17 cellular contexts compared by ENCODE assay signal in genomic region chr2:194992648-194993047, GRCh38.
DNase-seq lines count a peak whose midpoint lies in the region; ATAC-seq and TF ChIP-seq lines count a peak whose summit lies in the region.
"Had no signal": no experiment of that assay in that cellular context is flagged by ENCODE, and none has a peak within 500 bp of the region (broad histone marks: within the 10 kb centered on the region; RNA-seq: fewer than 3 reads in every experiment).

No MANE protein-coding gene starts in this region.

- ATAC-seq in DND-41 (ENCODE audit: insufficient read depth, low read depth) = no peak
- ATAC-seq in GM18870 (IDR thresholded peaks at IDR 0.05; ENCODE audit: unreplicated experiment) = peak; percentile 52
- no peak for ATAC-seq in GM19023 (IDR thresholded peaks at IDR 0.05; ENCODE audit: unreplicated experiment)
- ATAC-seq: A549; CD8-positive, alpha-beta T cell; GM23338; HCT116 had no signal

- H3K4ac ChIP-seq in trophoblast cell (ENCODE audit: low read depth, low read length) = no peak overlapping the region

- no peak overlapping the region for H4K12ac ChIP-seq in trophoblast cell (ENCODE audit: low read depth, low read length)

- H2BK5ac ChIP-seq in trophoblast cell (ENCODE audit: low read depth, low read length, poor library complexity) = no peak overlapping the region

- no peaks in the 10 kb centered on the region for H3K9me3 ChIP-seq in DND-41 (ENCODE audit: insufficient read depth, low read length, severe bottlenecking)
- no peaks in the 10 kb centered on the region for H3K9me3 ChIP-seq in suprapubic skin
- H3K9me3 ChIP-seq in trophoblast cell (ENCODE audit: insufficient read depth, low read depth, low read length) = no peaks in the 10 kb centered on the region
- H3K9me3 ChIP-seq: A549, Caco-2 had no signal

- no peak overlapping the region for H3K18ac ChIP-seq in trophoblast cell (ENCODE audit: low read length)

- H3K79me1 ChIP-seq in trophoblast cell (ENCODE audit: low read length) = no peaks in the 10 kb centered on the region

- no peaks in the 10 kb centered on the region for H3K79me2 ChIP-seq in DND-41 (ENCODE audit: insufficient read depth, low read length)
- H3K79me2 ChIP-seq in trophoblast cell (ENCODE audit: control insufficient read depth, insufficient read depth, low read length, poor library complexity) = no peaks in the 10 kb centered on the region

- no peak overlapping the region for H4K91ac ChIP-seq in trophoblast cell (ENCODE audit: low read depth, low read length)

- no peak overlapping the region for H3K4me3 ChIP-seq in DND-41 (ENCODE audit: low read depth in 1 of 2, low read length in 2 of 2)
- H3K4me3 ChIP-seq in suprapubic skin = no peak overlapping the region
- no peak overlapping the region for H3K4me3 ChIP-seq in trophoblast cell (ENCODE audit: low read depth, low read length)
- H3K4me3 ChIP-seq: A549, GM23338 had no signal

- no peak for TF ChIP-seq EP300 in suprapubic skin (IDR thresholded peaks at IDR 0.05)

- H3K27me3 ChIP-seq in DND-41 (ENCODE audit: insufficient read depth, low read length, poor library complexity) (no peaks in the 10 kb centered on the region), suprapubic skin (no peaks in the 10 kb centered on the region), trophoblast cell (ENCODE audit: insufficient read depth, low read length) (no peaks in the 10 kb centered on the region)

- H3K36me3 ChIP-seq in DND-41 (ENCODE audit: insufficient read depth, low read length) (no peaks in the 10 kb centered on the region), suprapubic skin (no peaks in the 10 kb centered on the region), trophoblast cell (ENCODE audit: control insufficient read depth in 1 of 2, insufficient read depth in 2 of 2, low read length in 2 of 2) (no peaks in the 10 kb centered on the region)

- H2AK5ac ChIP-seq in trophoblast cell (ENCODE audit: low read length) = no peak overlapping the region

- H3K23ac ChIP-seq in trophoblast cell (ENCODE audit: low read length) = no peak overlapping the region

- no peak overlapping the region for H3K4me2 ChIP-seq in DND-41 (ENCODE audit: insufficient read depth, low read length)
- H3K4me2 ChIP-seq in trophoblast cell (ENCODE audit: low read length) = no peak overlapping the region
- H3K4me2 ChIP-seq: A549, GM23338 had no signal

- H3K4me1 ChIP-seq in DND-41 (ENCODE audit: insufficient read depth, low read length) = no peaks in the 10 kb centered on the region
- no peaks in the 10 kb centered on the region for H3K4me1 ChIP-seq in suprapubic skin
- H3K4me1 ChIP-seq in trophoblast cell (ENCODE audit: control insufficient read depth in 1 of 2, insufficient read depth in 2 of 2, low read length in 2 of 2) = no peaks in the 10 kb centered on the region
- H3K4me1 ChIP-seq: A549, Caco-2 had no signal

- no peak overlapping the region for H2BK120ac ChIP-seq in trophoblast cell (ENCODE audit: insufficient read depth, low read length, poor library complexity)

- DNase-seq in DND-41 (no peak), LHCN-M2 (ENCODE audit: low read depth) (peak; percentile 12), suprapubic skin (ENCODE audit: low spot score in 2 of 2) (no peak), trophoblast cell (no peak), NCI-H2081 (lab: John Stamatoyannopoulos, UW) (no peak)
- DNase-seq: 8988T; C1 segment of cervical spinal cord; Caco-2; CD8-positive, alpha-beta T cell; DMS153; GF-D8; H9 had no signal

- H4K8ac ChIP-seq in trophoblast cell (ENCODE audit: low read depth, low read length) = no peak overlapping the region

- no peaks in the 10 kb centered on the region for H4K20me1 ChIP-seq in DND-41 (ENCODE audit: insufficient read depth, low read length)

- no peak overlapping the region for H3K9ac ChIP-seq in DND-41 (ENCODE audit: low read depth, low read length)
- H3K9ac ChIP-seq in trophoblast cell (ENCODE audit: low read length) = no peak overlapping the region

- H2BK12ac ChIP-seq in trophoblast cell (ENCODE audit: low read length) = no peak overlapping the region

- TF ChIP-seq CTCF in DND-41 (IDR thresholded peaks at IDR 0.05; ENCODE audit: borderline replicate concordance, extremely low read depth, low read length, poor library complexity, severe bottlenecking) (no peak), suprapubic skin (IDR thresholded peaks at IDR 0.05) (no peak)

- H2AFZ ChIP-seq in DND-41 (ENCODE audit: low read depth, low read length) = peak overlapping the region; percentile 51; the same call in 1 of the 2 replicates
- no peak overlapping the region for H2AFZ ChIP-seq in trophoblast cell (ENCODE audit: insufficient read depth, low read length, poor library complexity)
- H2AFZ ChIP-seq: GM23338 had no signal

- 57% methylated on average over 2 of the region's 2 CpGs for WGBS in suprapubic skin
- no CpG with 5 or more reads among the region's 2 CpGs for WGBS in trophoblast cell (ENCODE audit: extremely low coverage, insufficient coverage, insufficient read length)

- TF ChIP-seq POLR2A in suprapubic skin (IDR thresholded peaks at IDR 0.05) = no peak

- H3K14ac ChIP-seq in trophoblast cell (ENCODE audit: low read length) = no peak overlapping the region

- no peak overlapping the region for H3K27ac ChIP-seq in DND-41 (ENCODE audit: low read length)
- H3K27ac ChIP-seq in suprapubic skin = peak overlapping the region; percentile 40
- H3K27ac ChIP-seq in trophoblast cell (ENCODE audit: low read depth, low read length) = no peak overlapping the region
- H3K27ac ChIP-seq: A549 had no signal
